ENCODE assay signal across 8 cellular contexts in genomic region chr17:38748329-38749221, GRCh38. TPM values are rescaled to one million over a fixed set of nuclear protein-coding genes. Genes with fewer than 3 reads are reported as not detected.
DNase-seq lines count a peak whose midpoint lies in the region; ATAC-seq and TF ChIP-seq lines count a peak whose summit lies in the region.

TSS of gene PCGF2 (minus strand) at chr17:38748336. CDS start at chr17:38740402, 7,934 bp downstream.

- H3K4me3 Mint-ChIP-seq in Calu3 (ENCODE audit: low read depth, unreplicated experiment) = peak within 1 kb of the TSS; percentile 78

- H3K4me1 ChIP-seq in IMR-90 (ENCODE audit: control insufficient read depth, insufficient read depth, low read length) (peaks cover 14% of the 10 kb centered on the region), Peyer's patch (peaks cover 3 to 57% (median 35%) of the 10 kb centered on the region in 4 donors), colonic mucosa (peaks cover 12% of the 10 kb centered on the region), spleen (peaks cover 46 to 92% (median 74%) of the 10 kb centered on the region in 6 donors)

- peaks cover 17% of the 10 kb centered on the region for H3K9me1 ChIP-seq in IMR-90 (ENCODE audit: insufficient read depth, low read length)

- ATAC-seq in IMR-90 (ENCODE audit: low read depth) (peak; percentile 20), HG03280 (IDR thresholded peaks at IDR 0.05; ENCODE audit: unreplicated experiment) (no peak)

- TF ChIP-seq POLR2A in IMR-90 (IDR thresholded peaks at IDR 0.05; ENCODE audit: low read depth, low read length) (no peak), Peyer's patch (IDR thresholded peaks at IDR 0.05) (peak in 1 of 2 donors; percentile 13), spleen (IDR thresholded peaks at IDR 0.05) (no peak)

- peaks cover 100% of the 10 kb centered on the region for H3K36me3 Mint-ChIP-seq in Calu3 (ENCODE audit: insufficient read depth, unreplicated experiment)

- H3K14ac ChIP-seq in IMR-90 (replicated peaks; ENCODE audit: low read depth, low read length) = peak within 1 kb of the TSS; percentile 92

- peak within 1 kb of the TSS; percentile 68; the same call in 1 of the 2 replicates for H3K23ac ChIP-seq in IMR-90 (ENCODE audit: low read depth, low read length)

- TF ChIP-seq CTCF in Calu3 (IDR thresholded peaks at IDR 0.05; ENCODE audit: unreplicated experiment) (peak; percentile 21), IMR-90 (conservative IDR thresholded peaks at IDR 0.05; ENCODE audit: low read depth, low read length) (no peak), Peyer's patch (IDR thresholded peaks at IDR 0.05) (no peak), colonic mucosa (IDR thresholded peaks at IDR 0.05) (no peak), spleen (IDR thresholded peaks at IDR 0.05 in 8 of 11, conservative IDR thresholded peaks at IDR 0.05 in 3 of 11) (no peak)

- H3K79me1 ChIP-seq in IMR-90 (ENCODE audit: low read depth in 1 of 2, low read length in 2 of 2) = peaks cover under 1 to 47% of the 10 kb centered on the region in 2 experiments; a peak in 3 of 4 replicates

- peak within 1 kb of the TSS; percentile 92 for H3K4ac ChIP-seq in IMR-90 (ENCODE audit: low read depth, low read length)

- H4K20me1 ChIP-seq in IMR-90 (ENCODE audit: insufficient read depth, low read length) = peaks cover 42% of the 10 kb centered on the region

- H3K4me1 Mint-ChIP-seq in Calu3 (ENCODE audit: low read depth, unreplicated experiment) = peaks cover 54% of the 10 kb centered on the region

- peak within 1 kb of the TSS; percentile 99 for H2AK9ac ChIP-seq in IMR-90 (replicated peaks; ENCODE audit: low read depth, low read length, poor library complexity)

- peak within 1 kb of the TSS; percentile 52 for H3K56ac ChIP-seq in IMR-90 (ENCODE audit: extremely low read depth, insufficient read depth, low read length)

- H2AFZ ChIP-seq in IMR-90 (replicated peaks; ENCODE audit: low read length, poor library complexity) = peak within 1 kb of the TSS; percentile 90

- peak within 1 kb of the TSS; percentile 84 to 91 for H4K8ac ChIP-seq in IMR-90 (ENCODE audit: low read depth in 2 of 2, low read length in 2 of 2)

- TF ChIP-seq RAD21 in IMR-90 (IDR thresholded peaks at IDR 0.05; ENCODE audit: low read length) = no peak

- H3K9me3 ChIP-seq in IMR-90 (ENCODE audit: control insufficient read depth, insufficient read depth, low read length) (no peaks in the 10 kb centered on the region), Peyer's patch (no peaks in the 10 kb centered on the region), colonic mucosa (no peaks in the 10 kb centered on the region), spleen (no peaks in the 10 kb centered on the region)

- peak within 1 kb of the TSS; percentile 58 for H4K5ac ChIP-seq in IMR-90 (ENCODE audit: low read depth, low read length)

- BruUV-seq in Calu3 (replicated peaks; lab: Mats Ljungman, UMichigan) = no TSS peak
- BruUV-seq in IMR-90 (replicated peaks; lab: Mats Ljungman, UMichigan) = no TSS peak

- POLR2A ChIA-PET in IMR-90 (lab: Charles Lee; ENCODE audit: unreplicated experiment) = interaction anchor here (0.6 kb wide), 1 partner anchor 46 kb away, joined by 3 read pairs; no protein-coding TSS in a partner anchor

- dilution Hi-C loops in IMR-90 (cut with HindIII; ENCODE audit: low sequenced_read_pairs, unreplicated experiment) = no loop called here

- H2BK15ac ChIP-seq in IMR-90 (ENCODE audit: low read depth, low read length) = peak within 1 kb of the TSS; percentile 45; the same call in 1 of the 3 replicates

- H3K4me3 ChIP-seq in IMR-90 (ENCODE audit: insufficient read depth, low read depth, low read length) (peak within 1 kb of the TSS; percentile 91), Peyer's patch (peak within 1 kb of the TSS; percentile 47 to 99 (median 66)), colonic mucosa (peak within 1 kb of the TSS; percentile 80), spleen (peak within 1 kb of the TSS; percentile 54 to 86 (median 60))

- CTCF ChIA-PET in Calu3 (lab: Charles Lee) = interaction anchor here (0.6 to 1.8 kb wide), 3 partner anchors 9 to 116 kb away, joined by 3 to 14 read pairs (median 4); partner anchors contain the start of gene CISD3
- CTCF ChIA-PET in IMR-90 (lab: Yijun Ruan, JAX) = no interaction called here

- H4K91ac ChIP-seq in IMR-90 (ENCODE audit: insufficient read depth, low read depth, low read length) = peak within 1 kb of the TSS; percentile 88; the same call in 1 of the 2 replicates

- H3K27me3 ChIP-seq in IMR-90 (ENCODE audit: control insufficient read depth, insufficient read depth, low read length) (no peaks in the 10 kb centered on the region), Peyer's patch (no peaks in the 10 kb centered on the region), colonic mucosa (no peaks in the 10 kb centered on the region), spleen (replicated peaks in 1 of 7) (peaks cover 0 to 76% (median 41%) of the 10 kb centered on the region in 7 donors)

- H2AK5ac ChIP-seq in IMR-90 (ENCODE audit: low read depth, low read length) = peak within 1 kb of the TSS; percentile 94

- H3K36me3 ChIP-seq in IMR-90 (ENCODE audit: control insufficient read depth, insufficient read depth, low read length) (no peaks in the 10 kb centered on the region), Peyer's patch (no peaks in the 10 kb centered on the region), colonic mucosa (no peaks in the 10 kb centered on the region), spleen (peaks cover 0 to 3% (median 0%) of the 10 kb centered on the region in 6 donors)

- intact Hi-C loops in Calu3 (cut with micrococcal nuclease; ENCODE audit: unreplicated experiment) (loop anchor here (1.0 kb wide), 1 partner anchor 42 kb away; no protein-coding TSS in a partner anchor), IMR-90 (cut with micrococcal nuclease) (no loop called here), colonic mucosa (cut with DNase I) (no loop called here), spleen (cut with DNase I; ENCODE audit: low total_unique reads) (no loop called here)

- peak within 1 kb of the TSS; percentile 92 for H3K9ac ChIP-seq in IMR-90 (ENCODE audit: low read depth, low read length)
- H3K9ac ChIP-seq in colonic mucosa (ENCODE audit: low read depth in 2 of 2, low read length in 2 of 2) = peak within 1 kb of the TSS; percentile 89 to 93

- peak within 1 kb of the TSS; percentile 86 for H3K27ac Mint-ChIP-seq in Calu3 (ENCODE audit: unreplicated experiment)

- H3K9me3 Mint-ChIP-seq in Calu3 (ENCODE audit: low read depth, unreplicated experiment) = no peaks in the 10 kb centered on the region

- peak within 1 kb of the TSS; percentile 58 for H2BK120ac ChIP-seq in IMR-90 (ENCODE audit: low read depth, low read length)

- peak within 1 kb of the TSS; percentile 85 for H2BK5ac ChIP-seq in IMR-90 (ENCODE audit: low read depth, low read length, poor library complexity, severe bottlenecking)

- WGBS in IMR-90 (ENCODE audit: extremely low coverage in 2 of 2, insufficient read length in 1 of 2), 2 experiments = 0% methylated on average over 5 of the region's 66 CpGs; no CpG with 5 or more reads in 1 of the 2 experiments
- 1 to 2% (median 1%) methylated on average over 23 to 65 of the region's 66 CpGs for WGBS in spleen, 5 donors

- no peaks in the 10 kb centered on the region for H3K27me3 Mint-ChIP-seq in Calu3 (ENCODE audit: unreplicated experiment)

- peak within 1 kb of the TSS; percentile 95 for H3K4me2 ChIP-seq in IMR-90 (ENCODE audit: low read depth, low read length)

- H3K18ac ChIP-seq in IMR-90 (ENCODE audit: low read depth, low read length) = peak within 1 kb of the TSS; percentile 46

- H3K27ac ChIP-seq in IMR-90 (ENCODE audit: insufficient read depth, low read length) (peak within 1 kb of the TSS; percentile 94), Peyer's patch (peak within 1 kb of the TSS; percentile 69 to 91 (median 79)), colonic mucosa (peak within 1 kb of the TSS; percentile 86), spleen (peak within 1 kb of the TSS; percentile 77 to 96 (median 92))

- in situ Hi-C loops in IMR-90 (cut with MboI; ENCODE audit: low sequenced_read_pairs) = no loop called here

- DNase-seq in Calu3 (peak; percentile 99), IMR-90 (peak; percentile 89), Peyer's patch (peak; percentile 60 to 91 (median 90)), colonic mucosa (peak; percentile 95), kidney tubule cell (ENCODE audit: low spot score) (peak; percentile 88), spleen (peak; percentile 87), MV-4-11 (lab: John Stamatoyannopoulos, UW) (no peak)

- no peak within 1 kb of the TSS for H2BK20ac ChIP-seq in IMR-90 (ENCODE audit: low read depth, low read length)

TF ChIP-seq in IMR-90, 13 proteins besides CTCF, POLR2A, EP300 and RAD21 (continues in another document):
- TF ChIP-seq ELK1 (IDR thresholded peaks at IDR 0.05; ENCODE audit: borderline replicate concordance, low read depth, low read length) = no peak
- no peak for TF ChIP-seq CHD1 (IDR thresholded peaks at IDR 0.05; ENCODE audit: low read depth, low read length)
- no peak for TF ChIP-seq FOS (IDR thresholded peaks at IDR 0.05; ENCODE audit: low read depth, low read length)
- TF ChIP-seq RFX5 (IDR thresholded peaks at IDR 0.05; ENCODE audit: low read depth, low read length) = no peak
- TF ChIP-seq MXI1 (IDR thresholded peaks at IDR 0.05; ENCODE audit: borderline replicate concordance, low read depth, low read length) = no peak
- TF ChIP-seq MAFK (IDR thresholded peaks at IDR 0.05; ENCODE audit: low read depth, low read length) = no peak

RNA-seq across cellular contexts. Expression of gene PCGF2, which starts in this region (rescaled TPM):
- total RNA-seq in Calu3 (2022) (196 and 205 TPM in 2 replicates), IMR-90 (2012; rRNA removed) (1.1 and 1.4 TPM in 2 replicates), Peyer's patch (10 to 100 TPM in 2 of 4 donors, 1 to 10 TPM in 2; 8.3 to 41.9 (median 14.5) TPM), colonic mucosa (10 to 100 TPM; 27.2 to 45.5 TPM), spleen (10 to 100 TPM; 13.1 to 57.6 (median 25.7) TPM)
- polyA plus RNA-seq in IMR-90 (2012; rRNA removed) (18.2 and 27.8 TPM in 2 replicates), spleen (10 to 100 TPM; 13.7 to 28.5 (median 25.7) TPM)
- polyA plus RNA-seq in IMR-90 (2012; cell fraction: cytosol; rRNA removed) = 17.3 and 39.2 TPM in 2 replicates
- polyA plus RNA-seq in IMR-90 (2012; cell fraction: nucleus; rRNA removed; ENCODE audit: low replicate concordance) = 30.3 and 77.5 TPM in 2 replicates
